ENCODE assay signal across 2 cellular contexts in the genomic region with DNA sequence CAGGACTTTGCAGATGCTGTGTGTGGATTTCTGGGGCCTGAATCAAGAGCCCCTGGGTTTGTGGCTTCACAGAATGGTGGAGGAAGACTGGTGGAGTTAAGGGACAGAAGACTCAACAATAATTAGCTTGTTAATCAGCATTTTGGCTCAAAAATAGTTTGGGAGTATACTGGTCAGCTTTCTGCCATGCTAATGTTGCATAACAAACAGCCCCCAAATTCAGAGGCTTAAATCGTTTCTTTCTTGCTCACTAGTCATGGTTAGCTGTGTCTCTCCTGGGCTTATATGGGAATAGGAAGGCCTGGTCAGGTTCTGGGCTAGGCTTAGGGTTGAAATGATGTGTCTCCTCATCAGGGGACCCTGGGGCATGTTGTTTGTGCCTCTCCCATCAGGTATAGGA.
TF ChIP-seq lines count a peak whose summit lies in the region.

No MANE protein-coding gene starts in this region.

TF ChIP-seq in HepG2, 621 proteins besides CTCF, POLR2A, EP300 and RAD21:
- TF ChIP-seq, protein P1, sequence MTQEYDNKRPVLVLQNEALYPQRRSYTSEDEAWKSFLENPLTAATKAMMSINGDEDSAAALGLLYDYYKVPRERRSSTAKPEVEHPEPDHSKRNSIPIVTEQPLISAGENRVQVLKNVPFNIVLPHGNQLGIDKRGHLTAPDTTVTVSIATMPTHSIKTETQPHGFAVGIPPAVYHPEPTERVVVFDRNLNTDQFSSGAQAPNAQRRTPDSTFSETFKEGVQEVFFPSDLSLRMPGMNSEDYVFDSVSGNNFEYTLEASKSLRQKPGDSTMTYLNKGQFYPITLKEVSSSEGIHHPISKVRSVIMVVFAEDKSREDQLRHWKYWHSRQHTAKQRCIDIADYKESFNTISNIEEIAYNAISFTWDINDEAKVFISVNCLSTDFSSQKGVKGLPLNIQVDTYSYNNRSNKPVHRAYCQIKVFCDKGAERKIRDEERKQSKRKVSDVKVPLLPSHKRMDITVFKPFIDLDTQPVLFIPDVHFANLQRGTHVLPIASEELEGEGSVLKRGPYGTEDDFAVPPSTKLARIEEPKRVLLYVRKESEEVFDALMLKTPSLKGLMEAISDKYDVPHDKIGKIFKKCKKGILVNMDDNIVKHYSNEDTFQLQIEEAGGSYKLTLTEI (CRISPR knock-in tag; conservative IDR thresholded peaks at IDR 0.05), result no peak
- TF ChIP-seq FIP1L1 (IDR thresholded peaks at IDR 0.05; ENCODE audit: borderline replicate concordance, insufficient read depth, low read depth, low read length) (no peak), RBAK (CRISPR knock-in tag; IDR thresholded peaks at IDR 0.05) (peak; percentile 24; the same call in 1 of the 2 replicates), ZNF775 (CRISPR knock-in tag; IDR thresholded peaks at IDR 0.05; ENCODE audit: borderline replicate concordance) (no peak)

TF ChIP-seq in K562, 482 proteins besides CTCF, POLR2A, EP300 and RAD21:
- TF ChIP-seq RBM25 (IDR thresholded peaks at IDR 0.05; ENCODE audit: low read depth, low read length, severe bottlenecking), result peak; percentile 54
- TF ChIP-seq BCOR (IDR thresholded peaks at IDR 0.05), result 0 out of 2 replicates have a peak, but pooled peaks have one; percentile 18
- TF ChIP-seq CBX3 (IDR thresholded peaks at IDR 0.05; ENCODE audit: borderline replicate concordance in 1 of 2, low read length in 2 of 2), result peak in 1 of 2 experiments; percentile 77; a peak in 1 of 3 replicates
- TF ChIP-seq SREBF1 (IDR thresholded peaks at IDR 0.05; ENCODE audit: borderline replicate concordance, low read depth, low read length), result no peak
- TF ChIP-seq ETS2 (tag; IDR thresholded peaks at IDR 0.05; ENCODE audit: borderline replicate concordance, poor library complexity, severe bottlenecking), result no peak
- TF ChIP-seq, protein P2, sequence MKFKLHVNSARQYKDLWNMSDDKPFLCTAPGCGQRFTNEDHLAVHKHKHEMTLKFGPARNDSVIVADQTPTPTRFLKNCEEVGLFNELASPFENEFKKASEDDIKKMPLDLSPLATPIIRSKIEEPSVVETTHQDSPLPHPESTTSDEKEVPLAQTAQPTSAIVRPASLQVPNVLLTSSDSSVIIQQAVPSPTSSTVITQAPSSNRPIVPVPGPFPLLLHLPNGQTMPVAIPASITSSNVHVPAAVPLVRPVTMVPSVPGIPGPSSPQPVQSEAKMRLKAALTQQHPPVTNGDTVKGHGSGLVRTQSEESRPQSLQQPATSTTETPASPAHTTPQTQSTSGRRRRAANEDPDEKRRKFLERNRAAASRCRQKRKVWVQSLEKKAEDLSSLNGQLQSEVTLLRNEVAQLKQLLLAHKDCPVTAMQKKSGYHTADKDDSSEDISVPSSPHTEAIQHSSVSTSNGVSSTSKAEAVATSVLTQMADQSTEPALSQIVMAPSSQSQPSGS (CRISPR knock-in tag; IDR thresholded peaks at IDR 0.05), result no peak
- TF ChIP-seq RHOXF2B (CRISPR knock-in tag; conservative IDR thresholded peaks at IDR 0.05), result no peak
- TF ChIP-seq, protein P3, sequence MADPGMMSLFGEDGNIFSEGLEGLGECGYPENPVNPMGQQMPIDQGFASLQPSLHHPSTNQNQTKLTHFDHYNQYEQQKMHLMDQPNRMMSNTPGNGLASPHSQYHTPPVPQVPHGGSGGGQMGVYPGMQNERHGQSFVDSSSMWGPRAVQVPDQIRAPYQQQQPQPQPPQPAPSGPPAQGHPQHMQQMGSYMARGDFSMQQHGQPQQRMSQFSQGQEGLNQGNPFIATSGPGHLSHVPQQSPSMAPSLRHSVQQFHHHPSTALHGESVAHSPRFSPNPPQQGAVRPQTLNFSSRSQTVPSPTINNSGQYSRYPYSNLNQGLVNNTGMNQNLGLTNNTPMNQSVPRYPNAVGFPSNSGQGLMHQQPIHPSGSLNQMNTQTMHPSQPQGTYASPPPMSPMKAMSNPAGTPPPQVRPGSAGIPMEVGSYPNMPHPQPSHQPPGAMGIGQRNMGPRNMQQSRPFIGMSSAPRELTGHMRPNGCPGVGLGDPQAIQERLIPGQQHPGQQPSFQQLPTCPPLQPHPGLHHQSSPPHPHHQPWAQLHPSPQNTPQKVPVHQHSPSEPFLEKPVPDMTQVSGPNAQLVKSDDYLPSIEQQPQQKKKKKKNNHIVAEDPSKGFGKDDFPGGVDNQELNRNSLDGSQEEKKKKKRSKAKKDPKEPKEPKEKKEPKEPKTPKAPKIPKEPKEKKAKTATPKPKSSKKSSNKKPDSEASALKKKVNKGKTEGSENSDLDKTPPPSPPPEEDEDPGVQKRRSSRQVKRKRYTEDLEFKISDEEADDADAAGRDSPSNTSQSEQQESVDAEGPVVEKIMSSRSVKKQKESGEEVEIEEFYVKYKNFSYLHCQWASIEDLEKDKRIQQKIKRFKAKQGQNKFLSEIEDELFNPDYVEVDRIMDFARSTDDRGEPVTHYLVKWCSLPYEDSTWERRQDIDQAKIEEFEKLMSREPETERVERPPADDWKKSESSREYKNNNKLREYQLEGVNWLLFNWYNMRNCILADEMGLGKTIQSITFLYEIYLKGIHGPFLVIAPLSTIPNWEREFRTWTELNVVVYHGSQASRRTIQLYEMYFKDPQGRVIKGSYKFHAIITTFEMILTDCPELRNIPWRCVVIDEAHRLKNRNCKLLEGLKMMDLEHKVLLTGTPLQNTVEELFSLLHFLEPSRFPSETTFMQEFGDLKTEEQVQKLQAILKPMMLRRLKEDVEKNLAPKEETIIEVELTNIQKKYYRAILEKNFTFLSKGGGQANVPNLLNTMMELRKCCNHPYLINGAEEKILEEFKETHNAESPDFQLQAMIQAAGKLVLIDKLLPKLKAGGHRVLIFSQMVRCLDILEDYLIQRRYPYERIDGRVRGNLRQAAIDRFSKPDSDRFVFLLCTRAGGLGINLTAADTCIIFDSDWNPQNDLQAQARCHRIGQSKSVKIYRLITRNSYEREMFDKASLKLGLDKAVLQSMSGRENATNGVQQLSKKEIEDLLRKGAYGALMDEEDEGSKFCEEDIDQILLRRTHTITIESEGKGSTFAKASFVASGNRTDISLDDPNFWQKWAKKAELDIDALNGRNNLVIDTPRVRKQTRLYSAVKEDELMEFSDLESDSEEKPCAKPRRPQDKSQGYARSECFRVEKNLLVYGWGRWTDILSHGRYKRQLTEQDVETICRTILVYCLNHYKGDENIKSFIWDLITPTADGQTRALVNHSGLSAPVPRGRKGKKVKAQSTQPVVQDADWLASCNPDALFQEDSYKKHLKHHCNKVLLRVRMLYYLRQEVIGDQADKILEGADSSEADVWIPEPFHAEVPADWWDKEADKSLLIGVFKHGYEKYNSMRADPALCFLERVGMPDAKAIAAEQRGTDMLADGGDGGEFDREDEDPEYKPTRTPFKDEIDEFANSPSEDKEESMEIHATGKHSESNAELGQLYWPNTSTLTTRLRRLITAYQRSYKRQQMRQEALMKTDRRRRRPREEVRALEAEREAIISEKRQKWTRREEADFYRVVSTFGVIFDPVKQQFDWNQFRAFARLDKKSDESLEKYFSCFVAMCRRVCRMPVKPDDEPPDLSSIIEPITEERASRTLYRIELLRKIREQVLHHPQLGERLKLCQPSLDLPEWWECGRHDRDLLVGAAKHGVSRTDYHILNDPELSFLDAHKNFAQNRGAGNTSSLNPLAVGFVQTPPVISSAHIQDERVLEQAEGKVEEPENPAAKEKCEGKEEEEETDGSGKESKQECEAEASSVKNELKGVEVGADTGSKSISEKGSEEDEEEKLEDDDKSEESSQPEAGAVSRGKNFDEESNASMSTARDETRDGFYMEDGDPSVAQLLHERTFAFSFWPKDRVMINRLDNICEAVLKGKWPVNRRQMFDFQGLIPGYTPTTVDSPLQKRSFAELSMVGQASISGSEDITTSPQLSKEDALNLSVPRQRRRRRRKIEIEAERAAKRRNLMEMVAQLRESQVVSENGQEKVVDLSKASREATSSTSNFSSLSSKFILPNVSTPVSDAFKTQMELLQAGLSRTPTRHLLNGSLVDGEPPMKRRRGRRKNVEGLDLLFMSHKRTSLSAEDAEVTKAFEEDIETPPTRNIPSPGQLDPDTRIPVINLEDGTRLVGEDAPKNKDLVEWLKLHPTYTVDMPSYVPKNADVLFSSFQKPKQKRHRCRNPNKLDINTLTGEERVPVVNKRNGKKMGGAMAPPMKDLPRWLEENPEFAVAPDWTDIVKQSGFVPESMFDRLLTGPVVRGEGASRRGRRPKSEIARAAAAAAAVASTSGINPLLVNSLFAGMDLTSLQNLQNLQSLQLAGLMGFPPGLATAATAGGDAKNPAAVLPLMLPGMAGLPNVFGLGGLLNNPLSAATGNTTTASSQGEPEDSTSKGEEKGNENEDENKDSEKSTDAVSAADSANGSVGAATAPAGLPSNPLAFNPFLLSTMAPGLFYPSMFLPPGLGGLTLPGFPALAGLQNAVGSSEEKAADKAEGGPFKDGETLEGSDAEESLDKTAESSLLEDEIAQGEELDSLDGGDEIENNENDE (IDR thresholded peaks at IDR 0.05; ENCODE audit: low read depth, low read length), result no peak
- TF ChIP-seq TCF7L2 (IDR thresholded peaks at IDR 0.05; ENCODE audit: low read depth, low read length), result no peak
- TF ChIP-seq CREM (IDR thresholded peaks at IDR 0.05; ENCODE audit: low read depth), result no peak
- no peak for TF ChIP-seq ARID2 (IDR thresholded peaks at IDR 0.05)
- TF ChIP-seq KHSRP (IDR thresholded peaks at IDR 0.05), result no peak
- no peak for TF ChIP-seq KLF13 (tag; IDR thresholded peaks at IDR 0.05; ENCODE audit: borderline replicate concordance, low read depth)
